ENCODE assay signal across 8 cellular contexts in genomic region chr1:29236993-29237905, GRCh38. TPM values are rescaled to one million over a fixed set of nuclear protein-coding genes. Genes with fewer than 3 reads are reported as not detected.
DNase-seq lines count a peak whose midpoint lies in the region; ATAC-seq, FAIRE-seq and TF ChIP-seq lines count a peak whose summit lies in the region.

No MANE protein-coding gene starts in this region.

- peaks cover 52 to 63% of the 10 kb centered on the region in 2 donors for H3K27me3 Mint-ChIP-seq in T-cell

- peak overlapping the region; percentile 99 for H2BK12ac ChIP-seq in H1 (ENCODE audit: low read depth, low read length)
- peak overlapping the region in 1 of 2 experiments; percentile 17 for H2BK12ac ChIP-seq in mesenchymal stem cell (ENCODE audit: low read length in 2 of 2)

- TF ChIP-seq EP300 in H1 (IDR thresholded peaks at IDR 0.05; ENCODE audit: borderline replicate concordance in 1 of 2, low read depth in 2 of 2, low read length in 2 of 2) (no peak), transverse colon (IDR thresholded peaks at IDR 0.05; ENCODE audit: low read depth) (no peak)

- no peaks in the 10 kb centered on the region for H3K9me3 ChIP-seq in H1 (ENCODE audit: insufficient read depth in 2 of 2, low read depth in 1 of 2, low read length in 1 of 2)
- H3K9me3 ChIP-seq in mesenchymal stem cell (ENCODE audit: control insufficient read depth, low read length): no peaks in the 10 kb centered on the region
- H3K9me3 ChIP-seq in transverse colon: no peaks in the 10 kb centered on the region

- peaks cover 21% of the 10 kb centered on the region for H3K23me2 ChIP-seq in H1 (ENCODE audit: low read depth, low read length)

- in situ Hi-C loops in transverse colon (cut with MboI; ENCODE audit: low pct_ligation_motif_present in 1 of 4, low pct_unique_long_range_greater_than_20kb in 1 of 4, low sequenced_read_pairs in 3 of 4): loop anchor here (10.0 to 25.0 kb wide), 5 partner anchors 850 to 1478 kb away; partner anchors contain the start of gene MATN1 (in 1 of the 4)

- H3K4me3 ChIP-seq in H1 (ENCODE audit: extremely low read depth in 1 of 4, insufficient read depth in 2 of 4, low read depth in 3 of 4, low read length in 4 of 4) (peak overlapping the region; percentile 58 to 68 (median 60)), mesenchymal stem cell (ENCODE audit: insufficient read depth in 1 of 2, low read depth in 1 of 2, low read length in 2 of 2) (peak overlapping the region; percentile 69 to 88), transverse colon (peak overlapping the region; percentile 35 to 54 (median 52))

- peak overlapping the region in 1 of 2 donors; percentile 20 for H3K27ac Mint-ChIP-seq in T-cell

- H3K9me3 Mint-ChIP-seq in T-cell: no peaks in the 10 kb centered on the region

- peak overlapping the region; percentile 95 for H3K4ac ChIP-seq in H1 (replicated peaks; ENCODE audit: insufficient read length, low read depth, low read length)
- H3K4ac ChIP-seq in mesenchymal stem cell (ENCODE audit: low read depth in 1 of 2, low read length in 2 of 2): no peak overlapping the region

- FAIRE-seq in H1 (lab: Jason Lieb, UNC): no peak

- peaks cover 17 to 25% (median 24%) of the 10 kb centered on the region in 3 donors for H3K4me1 Mint-ChIP-seq in T-cell

- H3K56ac ChIP-seq in H1 (replicated peaks; ENCODE audit: insufficient read length, low read depth, low read length): no peak overlapping the region

- H3K18ac ChIP-seq in H1 (ENCODE audit: extremely low read depth, low read length) (peak overlapping the region; percentile 100), mesenchymal stem cell (ENCODE audit: low read depth in 1 of 2, low read length in 2 of 2) (peak overlapping the region; percentile 46 to 70)

- CTCF ChIA-PET in T-cell (lab: Charles Lee): interaction anchor here (1.1 kb wide), 2 partner anchors 1143 kb away, joined by 3 to 4 read pairs; no protein-coding TSS in a partner anchor
- CTCF ChIA-PET in H1 (lab: Charles Lee; ENCODE audit: partially characterized antibody): interaction anchor here (0.6 to 12.3 kb wide), 6 partner anchors 13 to 452 kb away, joined by 3 to 113 read pairs (median 4); no protein-coding TSS in a partner anchor

- H3K36me3 ChIP-seq in H1 (ENCODE audit: control insufficient read depth in 2 of 4, insufficient read depth in 4 of 4, low read length in 3 of 4) (no peaks in the 10 kb centered on the region; a peak in 1 of 8 replicates), mesenchymal stem cell (ENCODE audit: control insufficient read depth in 1 of 2, insufficient read depth in 2 of 2, low read depth in 1 of 2, low read length in 2 of 2) (no peaks in the 10 kb centered on the region), transverse colon (no peaks in the 10 kb centered on the region)

- H4K5ac ChIP-seq in H1 (ENCODE audit: insufficient read length, low read depth, low read length): no peak overlapping the region

- H4K20me1 ChIP-seq in H1 (replicated peaks in 1 of 2; ENCODE audit: control insufficient read depth in 1 of 2, insufficient read depth in 2 of 2, low read length in 2 of 2): peaks cover 0 to 8% of the 10 kb centered on the region in 2 experiments

- peak overlapping the region; percentile 93; the same call in 1 of the 2 replicates for H2BK20ac ChIP-seq in H1 (ENCODE audit: low read length)

- H3K79me1 ChIP-seq in H1 (ENCODE audit: low read depth, low read length) (no peaks in the 10 kb centered on the region), mesenchymal stem cell (replicated peaks; ENCODE audit: low read length, poor library complexity, severe bottlenecking) (peaks cover 7% of the 10 kb centered on the region)

- TF ChIP-seq POLR2A in H1 (IDR thresholded peaks at IDR 0.05; ENCODE audit: control extremely low read depth in 1 of 2, low read depth in 2 of 2, low read length in 2 of 2) (no peak), transverse colon (IDR thresholded peaks at IDR 0.05) (no peak)

- H3K27me3 ChIP-seq in H1 (replicated peaks in 1 of 4; ENCODE audit: control insufficient read depth in 3 of 4, extremely low read depth in 1 of 4, insufficient read depth in 3 of 4, low read length in 3 of 4): peaks cover 14 to 34% (median 29%) of the 10 kb centered on the region in 4 experiments
- H3K27me3 ChIP-seq in mesenchymal stem cell (ENCODE audit: control insufficient read depth in 1 of 2, insufficient read depth in 1 of 2, low read length in 2 of 2): peaks cover 0 to 19% of the 10 kb centered on the region in 2 experiments
- peaks cover 42% of the 10 kb centered on the region for H3K27me3 ChIP-seq in transverse colon

- H2AFZ ChIP-seq in H1 (ENCODE audit: low read length) (peak overlapping the region; percentile 73; the same call in 1 of the 2 replicates), mesenchymal stem cell (ENCODE audit: low read depth, low read length) (peak overlapping the region; percentile 65)

- peak overlapping the region; percentile 5 for H3K23ac ChIP-seq in H1 (ENCODE audit: insufficient read length)
- H3K23ac ChIP-seq in mesenchymal stem cell (ENCODE audit: low read length in 2 of 2): peak overlapping the region in 1 of 2 experiments; percentile 81

- no peak overlapping the region for H3K14ac ChIP-seq in H1 (ENCODE audit: insufficient read length)
- H3K14ac ChIP-seq in mesenchymal stem cell (ENCODE audit: low read length in 2 of 2): peak overlapping the region in 1 of 2 experiments; percentile 57

- peak overlapping the region; percentile 56 to 91 (median 85) for H3K4me3 Mint-ChIP-seq in T-cell

- TF ChIP-seq RAD21 in H1 (IDR thresholded peaks at IDR 0.05 in 1 of 2, conservative IDR thresholded peaks at IDR 0.05 in 1 of 2; ENCODE audit: low read depth in 2 of 2, low read length in 2 of 2): no peak

- peak overlapping the region; percentile 99 for H2BK15ac ChIP-seq in H1 (ENCODE audit: low read length)
- H2BK15ac ChIP-seq in mesenchymal stem cell (ENCODE audit: low read depth, poor library complexity, severe bottlenecking): peak overlapping the region; percentile 19

- H3K4me2 ChIP-seq in H1 (ENCODE audit: insufficient read depth in 1 of 2, low read depth in 2 of 2, low read length in 2 of 2): peak overlapping the region; percentile 100
- H3K4me2 ChIP-seq in mesenchymal stem cell (ENCODE audit: low read length, poor library complexity, severe bottlenecking): peak overlapping the region; percentile 81

- no peak for TF ChIP-seq CTCF in H1 (IDR thresholded peaks at IDR 0.05; ENCODE audit: control extremely low read depth in 1 of 3, insufficient read depth in 1 of 3, low read depth in 1 of 3, low read length in 3 of 3)
- TF ChIP-seq CTCF in transverse colon (IDR thresholded peaks at IDR 0.05): no peak

- POLR2A ChIA-PET in T-cell (lab: Charles Lee): no interaction called here
- POLR2A ChIA-PET in H1 (lab: Charles Lee; ENCODE audit: partially characterized antibody): no interaction called here

- H2BK5ac ChIP-seq in H1 (ENCODE audit: low read depth, low read length) (peak overlapping the region; percentile 83), mesenchymal stem cell (ENCODE audit: low read depth, low read length, poor library complexity, severe bottlenecking) (no peak overlapping the region)

- H2AK5ac ChIP-seq in H1 (ENCODE audit: low read depth, low read length): peak overlapping the region; percentile 99
- H2AK5ac ChIP-seq in mesenchymal stem cell (ENCODE audit: low read length, severe bottlenecking): no peak overlapping the region

- H3K4me1 ChIP-seq in H1 (replicated peaks in 1 of 4; ENCODE audit: control insufficient read depth in 3 of 4, insufficient read depth in 4 of 4, low read length in 3 of 4): peaks cover 10 to 33% (median 24%) of the 10 kb centered on the region in 4 experiments
- peaks cover 25% of the 10 kb centered on the region for H3K4me1 ChIP-seq in mesenchymal stem cell (ENCODE audit: control insufficient read depth, insufficient read depth, low read depth, low read length)
- peaks cover 4 to 22% (median 18%) of the 10 kb centered on the region in 4 donors for H3K4me1 ChIP-seq in transverse colon

- WGBS in H1 (ENCODE audit: extremely low coverage in 1 of 2, insufficient coverage in 1 of 2, insufficient read length in 1 of 2, insufficient replicate concordance in 2 of 2, low coverage in 1 of 2, low lambda C conversion rate in 2 of 2, missing lambda C conversion rate in 1 of 2), 2 experiments: 3% methylated on average over 71 of the region's 95 CpGs; no CpG with 5 or more reads in 1 of the 2 experiments
- 1% methylated on average over 63 of the region's 95 CpGs for WGBS in mesenchymal stem cell
- WGBS in transverse colon (ENCODE audit: low coverage in 1 of 2), 2 donors: 2% methylated on average over 63 of the region's 95 CpGs; no CpG with 5 or more reads in 1 of the 2 donors

- peak; percentile 64 for DNase-seq in activated CD8-positive, alpha-beta memory T cell treated with anti-CD3 and anti-CD28 coated beads for 24 hours
- no peak for DNase-seq in activated CD8-positive, alpha-beta memory T cell treated with anti-CD3 and anti-CD28 coated beads, Interleukin-2, amount 50 U/mL, for 4 hours
- DNase-seq in T-cell: peak in 1 of 34 experiments; percentile 22
- peak in 1 of 2 experiments; percentile 58 for DNase-seq in H1 (ENCODE audit: low read depth in 1 of 2, low spot score in 2 of 2)
- peak; percentile 68 for DNase-seq in mesenchymal stem cell
- DNase-seq in transverse colon: peak; percentile 18

- H3K79me2 ChIP-seq in H1 (ENCODE audit: control insufficient read depth in 1 of 2, insufficient read depth in 2 of 2, low read length in 2 of 2): no peaks in the 10 kb centered on the region; a peak in 1 of 4 replicates

- H3K9ac ChIP-seq in H1 (replicated peaks in 1 of 4; ENCODE audit: extremely low read depth in 1 of 4, low read depth in 3 of 4, low read length in 3 of 4) (peak overlapping the region; percentile 45 to 58 (median 48)), mesenchymal stem cell (ENCODE audit: low read length) (peak overlapping the region; percentile 85)

- intact Hi-C loops in transverse colon (cut with DNase I; ENCODE audit: low total_unique reads): loop anchor here (2.0 to 5.0 kb wide), 2 partner anchors 1144 to 1470 kb away; no protein-coding TSS in a partner anchor

- peak in 2 of 4 experiments; percentile 19 to 27 for ATAC-seq in T-cell (replicated peaks in 1 of 4)
- ATAC-seq in GM21825 (IDR thresholded peaks at IDR 0.05; ENCODE audit: unreplicated experiment): no peak
- ATAC-seq in GM19467 (IDR thresholded peaks at IDR 0.05; ENCODE audit: unreplicated experiment): no peak

- no peak overlapping the region for H3K27ac ChIP-seq in H1 (ENCODE audit: low read depth, low read length)
- no peak overlapping the region for H3K27ac ChIP-seq in mesenchymal stem cell (ENCODE audit: low read length, poor library complexity, severe bottlenecking)
- peak overlapping the region in 3 of 4 donors; percentile 34 to 70 (median 58) for H3K27ac ChIP-seq in transverse colon

- no peaks in the 10 kb centered on the region for H3K36me3 Mint-ChIP-seq in T-cell

- H2BK120ac ChIP-seq in H1 (replicated peaks; ENCODE audit: low read depth, low read length) (peak overlapping the region; percentile 50), mesenchymal stem cell (ENCODE audit: low read depth, low read length) (peak overlapping the region; percentile 43)

- peak overlapping the region; percentile 93 for H4K91ac ChIP-seq in H1 (replicated peaks; ENCODE audit: insufficient read length, low read length)
- peak overlapping the region; percentile 2 for H4K91ac ChIP-seq in mesenchymal stem cell (ENCODE audit: low read length)

- peak overlapping the region; percentile 85; the same call in 1 of the 2 replicates for H4K8ac ChIP-seq in H1 (ENCODE audit: extremely low read depth, insufficient read depth, low read length)
- H4K8ac ChIP-seq in mesenchymal stem cell (ENCODE audit: low read length): peak overlapping the region; percentile 36

RNA-seq across cellular contexts. Expression of gene PTPRU, which starts 0.9 kb away (rescaled TPM):
- total RNA-seq in T-cell: under 1 TPM in 3 of 5 donors, not detected in 2; 0.13 to 0.82 (median 0.33) TPM
- 41.8 and 55.3 TPM in 2 replicates for total RNA-seq in H1 (2021; fragmentation: NEBNext Ultra II Directional; extraction: Animal tissue kit (Norgen Biotek cat#: 25700))
- polyA plus RNA-seq in H1 (2011; rRNA removed): 33.8 and 57.0 TPM in 2 replicates
- polyA plus RNA-seq in H1 (2011; cell fraction: cytosol; rRNA removed): 41.3 TPM
- 84.9 TPM for polyA plus RNA-seq in H1 (2011; cell fraction: nucleus; rRNA removed)
- polyA plus RNA-seq in H1 (2012, experiment 1 of 2): 23.1 to 40.3 TPM (median 37.9 TPM) in 4 replicates
- polyA plus RNA-seq in H1 (2012, experiment 2 of 2): 38.4 TPM
- polyA plus RNA-seq in H1 (2013, experiment 1 of 2): 29.7 TPM
- 33.1 TPM for polyA plus RNA-seq in H1 (2013, experiment 2 of 2)
- polyA minus RNA-seq in H1 (2011; rRNA and poly(A)+ RNA removed): 39.2 and 41.2 TPM in 2 replicates
- polyA minus RNA-seq in H1 (2011; cell fraction: cytosol; rRNA and poly(A)+ RNA removed): 79.9 TPM
- polyA minus RNA-seq in H1 (2011; cell fraction: nucleus; rRNA and poly(A)+ RNA removed): 57.9 TPM
- 10.1 TPM for polyA plus RNA-seq in mesenchymal stem cell (2013, experiment 1 of 2)
- polyA plus RNA-seq in mesenchymal stem cell (2013, experiment 2 of 2): 9.8 TPM
- total RNA-seq in transverse colon: 1 to 10 TPM; 5.6 to 9.7 (median 7.4) TPM

RNA-seq across cellular contexts. Expression of gene MECR, which starts 6.5 kb away (rescaled TPM):
- total RNA-seq in T-cell (10 to 100 TPM in 4 of 5 donors, 1 to 10 TPM in 1; 9.5 to 17.8 (median 17.3) TPM), transverse colon (10 to 100 TPM in 2 of 4 donors, 1 to 10 TPM in 1, not detected in 1; 5.2 to 16.0 (median 12.2) TPM)
- total RNA-seq in H1 (2021; fragmentation: NEBNext Ultra II Directional; extraction: Animal tissue kit (Norgen Biotek cat#: 25700)): 24.4 and 26.5 TPM in 2 replicates
- 24.2 and 28.2 TPM in 2 replicates for polyA plus RNA-seq in H1 (2011; rRNA removed)
- 31.6 TPM for polyA plus RNA-seq in H1 (2011; cell fraction: cytosol; rRNA removed)
- polyA plus RNA-seq in H1 (2011; cell fraction: nucleus; rRNA removed): 39.5 TPM
- polyA plus RNA-seq in H1 (2012, experiment 1 of 2): 18.0 to 37.4 TPM (median 33.6 TPM) in 4 replicates
- 33.1 TPM for polyA plus RNA-seq in H1 (2012, experiment 2 of 2)
- 25.0 TPM for polyA plus RNA-seq in H1 (2013, experiment 1 of 2)
- polyA plus RNA-seq in H1 (2013, experiment 2 of 2): 25.4 TPM
- 23.2 and 34.1 TPM in 2 replicates for polyA minus RNA-seq in H1 (2011; rRNA and poly(A)+ RNA removed)
- polyA minus RNA-seq in H1 (2011; cell fraction: cytosol; rRNA and poly(A)+ RNA removed): 14.5 TPM
- polyA minus RNA-seq in H1 (2011; cell fraction: nucleus; rRNA and poly(A)+ RNA removed): 27.7 TPM
- polyA plus RNA-seq in mesenchymal stem cell (2013, experiment 1 of 2): 17.2 TPM
- polyA plus RNA-seq in mesenchymal stem cell (2013, experiment 2 of 2): 18.3 TPM

RNA-seq across cellular contexts. Expression of gene SRSF4, which starts 55.5 kb away (rescaled TPM):
- total RNA-seq in T-cell (10 to 100 TPM; 76.0 to 90.4 (median 78.9) TPM), transverse colon (10 to 100 TPM; 67.3 to 98.0 (median 72.4) TPM)
- 83.5 and 86.5 TPM in 2 replicates for total RNA-seq in H1 (2021; fragmentation: NEBNext Ultra II Directional; extraction: Animal tissue kit (Norgen Biotek cat#: 25700))
- 32.0 and 34.9 TPM in 2 replicates for polyA plus RNA-seq in H1 (2011; rRNA removed)
- polyA plus RNA-seq in H1 (2011; cell fraction: cytosol; rRNA removed): 69.0 TPM
- 35.6 TPM for polyA plus RNA-seq in H1 (2011; cell fraction: nucleus; rRNA removed)
- 78.5 to 101 TPM (median 84.8 TPM) in 4 replicates for polyA plus RNA-seq in H1 (2012, experiment 1 of 2)
- polyA plus RNA-seq in H1 (2012, experiment 2 of 2): 36.3 TPM
- 81.6 TPM for polyA plus RNA-seq in H1 (2013, experiment 1 of 2)
- 79.9 TPM for polyA plus RNA-seq in H1 (2013, experiment 2 of 2)
- 23.4 and 28.6 TPM in 2 replicates for polyA minus RNA-seq in H1 (2011; rRNA and poly(A)+ RNA removed)
- 26.5 TPM for polyA minus RNA-seq in H1 (2011; cell fraction: cytosol; rRNA and poly(A)+ RNA removed)
- polyA minus RNA-seq in H1 (2011; cell fraction: nucleus; rRNA and poly(A)+ RNA removed): 32.2 TPM
- polyA plus RNA-seq in mesenchymal stem cell (2013, experiment 1 of 2): 52.4 TPM
- 51.7 TPM for polyA plus RNA-seq in mesenchymal stem cell (2013, experiment 2 of 2)

Comparison
In these comparisons a context has a peak if more than half of its experiments do, and no peak if none do; other contexts are left out.
1. H3K27ac ChIP-seq: peak in transverse colon (3 of 4); none in H1 (single experiment) and mesenchymal stem cell (single experiment).
2. Peak in every context shown above with its lines, with median percentiles within 50 percentile points of each other: H3K4me3 ChIP-seq.